ENCODE assay signal across 15 cellular contexts in genomic region chr1:35186239-35186638, GRCh38. TPM values are rescaled to one million over a fixed set of nuclear protein-coding genes. Genes with fewer than 3 reads are reported as not detected.
A peak's percentile ranks its signal among the peaks of the same experiment; 100 is the strongest.
DNase-seq lines count a peak whose midpoint lies in the region; ATAC-seq and TF ChIP-seq lines count a peak whose summit lies in the region.
"Had no signal": no experiment of that assay in that cellular context is flagged by ENCODE, and none has a peak within 500 bp of the region (broad histone marks: within the 10 kb centered on the region; RNA-seq: fewer than 3 reads in every experiment).

No MANE protein-coding gene starts in this region.

- peaks cover 85% of the 10 kb centered on the region for H3K36me3 Mint-ChIP-seq in CD4-positive, CD25-positive, alpha-beta regulatory T cell
- H3K36me3 Mint-ChIP-seq in activated naive CD8-positive, alpha-beta T cell: peaks cover 35% of the 10 kb centered on the region
- peaks cover 90% of the 10 kb centered on the region for H3K36me3 Mint-ChIP-seq in natural killer cell treated with Interleukin-12 subunit alpha and Interleukin-12 subunit beta and Interleukin-15 and Interleukin-18, amount 100 ng/mL, for 72 hours

- H3K4me3 Mint-ChIP-seq in CD4-positive, CD25-positive, alpha-beta regulatory T cell: peak overlapping the region in 3 of 4 donors; percentile 27 to 99 (median 60)
- peak overlapping the region; percentile 97 for H3K4me3 Mint-ChIP-seq in activated naive CD8-positive, alpha-beta T cell
- H3K4me3 Mint-ChIP-seq in natural killer cell treated with Interleukin-12 subunit alpha and Interleukin-12 subunit beta and Interleukin-15 and Interleukin-18, amount 100 ng/mL, for 72 hours: peak overlapping the region; percentile 24

- peak overlapping the region; percentile 5 for H3K4me3 ChIP-seq in CD4-positive, CD25-positive, alpha-beta regulatory T cell (ENCODE audit: low read depth, low read length)
- H3K4me3 ChIP-seq in HFF-Myc (replicated peaks; ENCODE audit: low read depth, low read length): peak overlapping the region; percentile 10
- H3K4me3 ChIP-seq: adrenal gland, HAP-1, skin epidermis had no signal

- TF ChIP-seq CTCF in HFF-Myc (IDR thresholded peaks at IDR 0.05; ENCODE audit: low read depth, low read length, missing control alignments): no peak

- no peaks in the 10 kb centered on the region for H3K9me3 ChIP-seq in CD4-positive, CD25-positive, alpha-beta regulatory T cell (ENCODE audit: control insufficient read depth in 2 of 2, low read length in 2 of 2)
- H3K9me3 ChIP-seq: adrenal gland, HAP-1 had no signal

- peaks cover 86% of the 10 kb centered on the region for H3K4me1 ChIP-seq in CD4-positive, CD25-positive, alpha-beta regulatory T cell (ENCODE audit: control insufficient read depth, insufficient read depth, low read length, poor library complexity, severe bottlenecking)

- peaks cover 46 to 97% (median 83%) of the 10 kb centered on the region in 4 donors for H3K4me1 Mint-ChIP-seq in CD4-positive, CD25-positive, alpha-beta regulatory T cell
- H3K4me1 Mint-ChIP-seq in activated naive CD8-positive, alpha-beta T cell (ENCODE audit: low read depth): peaks cover 94% of the 10 kb centered on the region
- peaks cover 73 to 90% of the 10 kb centered on the region in 2 donors for H3K4me1 Mint-ChIP-seq in natural killer cell treated with Interleukin-12 subunit alpha and Interleukin-12 subunit beta and Interleukin-15 and Interleukin-18, amount 100 ng/mL, for 72 hours (ENCODE audit: low read depth in 2 of 2)

- no peaks in the 10 kb centered on the region for H3K27me3 Mint-ChIP-seq in CD4-positive, CD25-positive, alpha-beta regulatory T cell
- H3K27me3 Mint-ChIP-seq in activated naive CD8-positive, alpha-beta T cell: no peaks in the 10 kb centered on the region
- no peaks in the 10 kb centered on the region for H3K27me3 Mint-ChIP-seq in natural killer cell treated with Interleukin-12 subunit alpha and Interleukin-12 subunit beta and Interleukin-15 and Interleukin-18, amount 100 ng/mL, for 72 hours

- DNase-seq in CD4-positive, CD25-positive, alpha-beta regulatory T cell: no peak
- no peak for DNase-seq in HFF-Myc (ENCODE audit: extremely low read depth, low read depth)
- no peak for DNase-seq in natural killer cell treated with Interleukin-12 subunit alpha and Interleukin-12 subunit beta and Interleukin-15 and Interleukin-18, amount 100 ng/mL, for 72 hours (ENCODE audit: low spot score)
- no peak for DNase-seq in NCI-H1417 treated with DMSO at 0.1 percent for 48 hours (lab: John Stamatoyannopoulos, UW)
- no peak for DNase-seq in HK-2 (ENCODE audit: unreplicated experiment)
- no peak for DNase-seq in stimulated activated CD4-positive, alpha-beta T cell treated with anti-CD3 and anti-CD28 coated beads, Interleukin-4, amount 100 ng/mL, for 1 hour
- DNase-seq in retina: no peak
- DNase-seq: adrenal gland, C1 segment of cervical spinal cord, islet precursor cell, NCI-H1417 had no signal

- H3K9me3 Mint-ChIP-seq in CD4-positive, CD25-positive, alpha-beta regulatory T cell: peaks cover 0 to 2% (median 0%) of the 10 kb centered on the region in 7 donors
- H3K9me3 Mint-ChIP-seq in activated naive CD8-positive, alpha-beta T cell (ENCODE audit: low read depth): no peaks in the 10 kb centered on the region
- no peaks in the 10 kb centered on the region for H3K9me3 Mint-ChIP-seq in natural killer cell treated with Interleukin-12 subunit alpha and Interleukin-12 subunit beta and Interleukin-15 and Interleukin-18, amount 100 ng/mL, for 72 hours

- H3K36me3 ChIP-seq in CD4-positive, CD25-positive, alpha-beta regulatory T cell (ENCODE audit: control insufficient read depth, insufficient read depth, low read length): peaks cover 99% of the 10 kb centered on the region

- no peak for ATAC-seq in CD4-positive, CD25-positive, alpha-beta regulatory T cell (ENCODE audit: low read depth in 2 of 2)
- no peak for ATAC-seq in natural killer cell treated with Interleukin-12 subunit alpha and Interleukin-12 subunit beta and Interleukin-15 and Interleukin-18, amount 100 ng/mL, for 72 hours

- H3K27me3 ChIP-seq in CD4-positive, CD25-positive, alpha-beta regulatory T cell (ENCODE audit: control insufficient read depth, insufficient read depth, low read length): no peaks in the 10 kb centered on the region
- H3K27me3 ChIP-seq: adrenal gland had no signal

- no peak overlapping the region for H3K27ac Mint-ChIP-seq in CD4-positive, CD25-positive, alpha-beta regulatory T cell
- peak overlapping the region; percentile 92 for H3K27ac Mint-ChIP-seq in activated naive CD8-positive, alpha-beta T cell
- peak overlapping the region in 1 of 2 donors; percentile 89 for H3K27ac Mint-ChIP-seq in natural killer cell treated with Interleukin-12 subunit alpha and Interleukin-12 subunit beta and Interleukin-15 and Interleukin-18, amount 100 ng/mL, for 72 hours

- H3K27ac ChIP-seq in CD4-positive, CD25-positive, alpha-beta regulatory T cell (ENCODE audit: insufficient read depth, low read length, poor library complexity, severe bottlenecking): peak overlapping the region; percentile 41
- H3K27ac ChIP-seq: adrenal gland, epithelial cell of prostate, skin epidermis had no signal

RNA-seq across cellular contexts. Expression of gene SFPQ, which starts 6.7 kb away (rescaled TPM):
- total RNA-seq in CD4-positive, CD25-positive, alpha-beta regulatory T cell: 618 TPM
- polyA plus RNA-seq in CD4-positive, CD25-positive, alpha-beta regulatory T cell: 100 to 1,000 TPM; 111 to 135 (median 123) TPM
- total RNA-seq in natural killer cell treated with Interleukin-12 subunit alpha and Interleukin-12 subunit beta and Interleukin-15 and Interleukin-18, amount 100 ng/mL, for 72 hours: 100 to 1,000 TPM; 334 to 364 TPM

Comparison
In these comparisons a context has a peak if more than half of its experiments do, and no peak if none do; other contexts are left out.
1. H3K4me3 Mint-ChIP-seq: peak in every context shown above with its lines; median percentile 97 in activated naive CD8-positive, alpha-beta T cell; 60 in CD4-positive, CD25-positive, alpha-beta regulatory T cell; 24 in natural killer cell treated with Interleukin-12 subunit alpha and Interleukin-12 subunit beta and Interleukin-15 and Interleukin-18, amount 100 ng/mL, for 72 hours.